ENCODE assay signal across 2 cellular contexts in the genomic region with DNA sequence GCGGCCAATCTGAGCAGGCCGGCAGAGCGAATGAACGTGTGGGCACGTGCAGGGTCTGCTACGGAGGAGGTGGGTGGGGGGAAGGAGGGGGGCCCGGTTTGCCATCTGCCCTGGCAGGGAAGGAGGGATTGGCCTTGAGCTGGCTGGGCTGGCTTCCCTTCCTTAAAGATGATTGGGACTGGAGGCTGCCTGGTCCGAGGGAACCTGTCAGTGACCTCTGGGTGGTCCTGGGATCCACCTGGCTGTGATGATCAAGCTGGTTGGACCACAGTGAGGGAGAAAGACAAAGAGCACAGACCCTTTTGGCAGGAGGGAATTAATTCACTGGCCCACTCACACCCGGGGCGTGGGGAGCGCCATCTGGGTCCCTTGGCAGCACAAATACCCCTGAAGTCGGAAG.
TF ChIP-seq lines count a peak whose summit lies in the region.

No MANE protein-coding gene starts in this region.

TF ChIP-seq in SK-N-SH, 30 proteins besides CTCF, POLR2A, EP300 and RAD21 (continued from another document):
- TF ChIP-seq, protein P1, sequence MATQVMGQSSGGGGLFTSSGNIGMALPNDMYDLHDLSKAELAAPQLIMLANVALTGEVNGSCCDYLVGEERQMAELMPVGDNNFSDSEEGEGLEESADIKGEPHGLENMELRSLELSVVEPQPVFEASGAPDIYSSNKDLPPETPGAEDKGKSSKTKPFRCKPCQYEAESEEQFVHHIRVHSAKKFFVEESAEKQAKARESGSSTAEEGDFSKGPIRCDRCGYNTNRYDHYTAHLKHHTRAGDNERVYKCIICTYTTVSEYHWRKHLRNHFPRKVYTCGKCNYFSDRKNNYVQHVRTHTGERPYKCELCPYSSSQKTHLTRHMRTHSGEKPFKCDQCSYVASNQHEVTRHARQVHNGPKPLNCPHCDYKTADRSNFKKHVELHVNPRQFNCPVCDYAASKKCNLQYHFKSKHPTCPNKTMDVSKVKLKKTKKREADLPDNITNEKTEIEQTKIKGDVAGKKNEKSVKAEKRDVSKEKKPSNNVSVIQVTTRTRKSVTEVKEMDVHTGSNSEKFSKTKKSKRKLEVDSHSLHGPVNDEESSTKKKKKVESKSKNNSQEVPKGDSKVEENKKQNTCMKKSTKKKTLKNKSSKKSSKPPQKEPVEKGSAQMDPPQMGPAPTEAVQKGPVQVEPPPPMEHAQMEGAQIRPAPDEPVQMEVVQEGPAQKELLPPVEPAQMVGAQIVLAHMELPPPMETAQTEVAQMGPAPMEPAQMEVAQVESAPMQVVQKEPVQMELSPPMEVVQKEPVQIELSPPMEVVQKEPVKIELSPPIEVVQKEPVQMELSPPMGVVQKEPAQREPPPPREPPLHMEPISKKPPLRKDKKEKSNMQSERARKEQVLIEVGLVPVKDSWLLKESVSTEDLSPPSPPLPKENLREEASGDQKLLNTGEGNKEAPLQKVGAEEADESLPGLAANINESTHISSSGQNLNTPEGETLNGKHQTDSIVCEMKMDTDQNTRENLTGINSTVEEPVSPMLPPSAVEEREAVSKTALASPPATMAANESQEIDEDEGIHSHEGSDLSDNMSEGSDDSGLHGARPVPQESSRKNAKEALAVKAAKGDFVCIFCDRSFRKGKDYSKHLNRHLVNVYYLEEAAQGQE (IDR thresholded peaks at IDR 0.05; ENCODE audit: low read depth, low read length) = no peak
- TF ChIP-seq SIN3A (IDR thresholded peaks at IDR 0.05; ENCODE audit: borderline replicate concordance, low read depth, low read length) (no peak), RFX5 (IDR thresholded peaks at IDR 0.05; ENCODE audit: low read length) (no peak)
TF ChIP-seq in SK-N-SH: peak in this region for 0.

TF ChIP-seq in SK-N-SH treated with all-trans-retinoic acid at 6 μM for 48 hours, 23 proteins besides CTCF, POLR2A, EP300 and RAD21 (continued from another document):
- TF ChIP-seq, protein P2, sequence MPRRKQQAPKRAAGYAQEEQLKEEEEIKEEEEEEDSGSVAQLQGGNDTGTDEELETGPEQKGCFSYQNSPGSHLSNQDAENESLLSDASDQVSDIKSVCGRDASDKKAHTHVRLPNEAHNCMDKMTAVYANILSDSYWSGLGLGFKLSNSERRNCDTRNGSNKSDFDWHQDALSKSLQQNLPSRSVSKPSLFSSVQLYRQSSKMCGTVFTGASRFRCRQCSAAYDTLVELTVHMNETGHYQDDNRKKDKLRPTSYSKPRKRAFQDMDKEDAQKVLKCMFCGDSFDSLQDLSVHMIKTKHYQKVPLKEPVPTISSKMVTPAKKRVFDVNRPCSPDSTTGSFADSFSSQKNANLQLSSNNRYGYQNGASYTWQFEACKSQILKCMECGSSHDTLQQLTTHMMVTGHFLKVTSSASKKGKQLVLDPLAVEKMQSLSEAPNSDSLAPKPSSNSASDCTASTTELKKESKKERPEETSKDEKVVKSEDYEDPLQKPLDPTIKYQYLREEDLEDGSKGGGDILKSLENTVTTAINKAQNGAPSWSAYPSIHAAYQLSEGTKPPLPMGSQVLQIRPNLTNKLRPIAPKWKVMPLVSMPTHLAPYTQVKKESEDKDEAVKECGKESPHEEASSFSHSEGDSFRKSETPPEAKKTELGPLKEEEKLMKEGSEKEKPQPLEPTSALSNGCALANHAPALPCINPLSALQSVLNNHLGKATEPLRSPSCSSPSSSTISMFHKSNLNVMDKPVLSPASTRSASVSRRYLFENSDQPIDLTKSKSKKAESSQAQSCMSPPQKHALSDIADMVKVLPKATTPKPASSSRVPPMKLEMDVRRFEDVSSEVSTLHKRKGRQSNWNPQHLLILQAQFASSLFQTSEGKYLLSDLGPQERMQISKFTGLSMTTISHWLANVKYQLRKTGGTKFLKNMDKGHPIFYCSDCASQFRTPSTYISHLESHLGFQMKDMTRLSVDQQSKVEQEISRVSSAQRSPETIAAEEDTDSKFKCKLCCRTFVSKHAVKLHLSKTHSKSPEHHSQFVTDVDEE (CRISPR knock-in tag; IDR thresholded peaks at IDR 0.05) = no peak
- TF ChIP-seq PPARA (CRISPR knock-in tag; IDR thresholded peaks at IDR 0.05; ENCODE audit: borderline replicate concordance) (no peak), ISL1 (CRISPR knock-in tag; IDR thresholded peaks at IDR 0.05) (no peak), ZFP30 (CRISPR knock-in tag; IDR thresholded peaks at IDR 0.05) (no peak), SNAI2 (CRISPR knock-in tag; IDR thresholded peaks at IDR 0.05) (no peak), ESRRG (CRISPR knock-in tag; IDR thresholded peaks at IDR 0.05) (no peak), TCF4 (CRISPR knock-in tag; IDR thresholded peaks at IDR 0.05; ENCODE audit: borderline replicate concordance) (no peak), ZFP3 (CRISPR knock-in tag; IDR thresholded peaks at IDR 0.05) (no peak), ZNF8 (CRISPR knock-in tag; IDR thresholded peaks at IDR 0.05) (no peak), OSR1 (CRISPR knock-in tag; IDR thresholded peaks at IDR 0.05) (no peak), ZNF70 (CRISPR knock-in tag; IDR thresholded peaks at IDR 0.05) (no peak)
- TF ChIP-seq, protein P3, sequence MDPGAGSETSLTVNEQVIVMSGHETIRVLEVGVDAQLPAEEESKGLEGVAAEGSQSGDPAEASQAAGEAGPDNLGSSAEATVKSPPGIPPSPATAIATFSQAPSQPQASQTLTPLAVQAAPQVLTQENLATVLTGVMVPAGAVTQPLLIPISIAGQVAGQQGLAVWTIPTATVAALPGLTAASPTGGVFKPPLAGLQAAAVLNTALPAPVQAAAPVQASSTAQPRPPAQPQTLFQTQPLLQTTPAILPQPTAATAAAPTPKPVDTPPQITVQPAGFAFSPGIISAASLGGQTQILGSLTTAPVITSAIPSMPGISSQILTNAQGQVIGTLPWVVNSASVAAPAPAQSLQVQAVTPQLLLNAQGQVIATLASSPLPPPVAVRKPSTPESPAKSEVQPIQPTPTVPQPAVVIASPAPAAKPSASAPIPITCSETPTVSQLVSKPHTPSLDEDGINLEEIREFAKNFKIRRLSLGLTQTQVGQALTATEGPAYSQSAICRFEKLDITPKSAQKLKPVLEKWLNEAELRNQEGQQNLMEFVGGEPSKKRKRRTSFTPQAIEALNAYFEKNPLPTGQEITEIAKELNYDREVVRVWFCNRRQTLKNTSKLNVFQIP (CRISPR knock-in tag; IDR thresholded peaks at IDR 0.05; ENCODE audit: borderline replicate concordance, low read depth) = no peak
- TF ChIP-seq, protein P4, sequence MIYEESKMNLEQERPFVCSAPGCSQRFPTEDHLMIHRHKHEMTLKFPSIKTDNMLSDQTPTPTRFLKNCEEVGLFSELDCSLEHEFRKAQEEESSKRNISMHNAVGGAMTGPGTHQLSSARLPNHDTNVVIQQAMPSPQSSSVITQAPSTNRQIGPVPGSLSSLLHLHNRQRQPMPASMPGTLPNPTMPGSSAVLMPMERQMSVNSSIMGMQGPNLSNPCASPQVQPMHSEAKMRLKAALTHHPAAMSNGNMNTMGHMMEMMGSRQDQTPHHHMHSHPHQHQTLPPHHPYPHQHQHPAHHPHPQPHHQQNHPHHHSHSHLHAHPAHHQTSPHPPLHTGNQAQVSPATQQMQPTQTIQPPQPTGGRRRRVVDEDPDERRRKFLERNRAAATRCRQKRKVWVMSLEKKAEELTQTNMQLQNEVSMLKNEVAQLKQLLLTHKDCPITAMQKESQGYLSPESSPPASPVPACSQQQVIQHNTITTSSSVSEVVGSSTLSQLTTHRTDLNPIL (CRISPR knock-in tag; IDR thresholded peaks at IDR 0.05; ENCODE audit: low read depth) = no peak
TF ChIP-seq in SK-N-SH treated with all-trans-retinoic acid at 6 μM for 48 hours: peak in this region for 0.
